ENCODE assay signal across 27 cellular contexts in genomic region chr14:24066490-24067132, GRCh38. TPM values are rescaled to one million over a fixed set of nuclear protein-coding genes. Genes with fewer than 3 reads are reported as not detected.
DNase-seq lines count a peak whose midpoint lies in the region; ATAC-seq and TF ChIP-seq lines count a peak whose summit lies in the region.
"Had no signal": no experiment of that assay in that cellular context is flagged by ENCODE, and none has a peak within 500 bp of the region (broad histone marks: within the 10 kb centered on the region; RNA-seq: fewer than 3 reads in every experiment).

No MANE protein-coding gene starts in this region.

- H3K36me3 Mint-ChIP-seq in activated CD4-positive, alpha-beta memory T cell treated with anti-CD3 and anti-CD28 coated beads for 36 hours, result no peaks in the 10 kb centered on the region
- H3K36me3 Mint-ChIP-seq: CD8-positive, alpha-beta memory T cell had no signal

- no peaks in the 10 kb centered on the region for H3K27me3 ChIP-seq in RWPE2 (ENCODE audit: insufficient read depth, poor library complexity, severe bottlenecking)
- H3K27me3 ChIP-seq: Peyer's patch had no signal

- intact Hi-C loops in posterior vena cava (cut with DNase I), result no loop called here
- intact Hi-C loops in activated CD4-positive, alpha-beta memory T cell treated with anti-CD3 and anti-CD28 coated beads for 36 hours (cut with micrococcal nuclease), result no loop called here

- ATAC-seq in RWPE2 (ENCODE audit: low read depth) (no peak), left lobe of liver (peak; percentile 0), HG03196 (IDR thresholded peaks at IDR 0.05; ENCODE audit: unreplicated experiment) (no peak), HG03039 (IDR thresholded peaks at IDR 0.05; ENCODE audit: unreplicated experiment) (no peak), GM18870 (IDR thresholded peaks at IDR 0.05; ENCODE audit: unreplicated experiment) (no peak)

- H3K27ac Mint-ChIP-seq in activated CD4-positive, alpha-beta memory T cell treated with anti-CD3 and anti-CD28 coated beads for 36 hours, result no peak overlapping the region
- H3K27ac Mint-ChIP-seq: CD8-positive, alpha-beta memory T cell; H9; HFFc6 had no signal

- no peak for TF ChIP-seq CTCF in RWPE2 (IDR thresholded peaks at IDR 0.05; ENCODE audit: poor library complexity, severe bottlenecking)

- CTCF ChIA-PET in activated CD4-positive, alpha-beta memory T cell treated with anti-CD3 and anti-CD28 coated beads for 36 hours (lab: Charles Lee), result interaction anchor here (1.0 to 1.9 kb wide), 3 partner anchors 9 to 42 kb away, joined by 3 to 8 read pairs (median 5); no protein-coding TSS in a partner anchor

- H3K4me3 ChIP-seq in RWPE2 (ENCODE audit: severe bottlenecking), result no peak overlapping the region
- H3K4me3 ChIP-seq: Peyer's patch, SJSA1 had no signal

- no peak overlapping the region for H3K4me3 Mint-ChIP-seq in activated CD4-positive, alpha-beta memory T cell treated with anti-CD3 and anti-CD28 coated beads for 36 hours
- H3K4me3 Mint-ChIP-seq: CD8-positive, alpha-beta memory T cell; H9; HFFc6 had no signal

- no peaks in the 10 kb centered on the region for H3K9me3 ChIP-seq in RWPE2 (ENCODE audit: severe bottlenecking)
- H3K9me3 ChIP-seq: Peyer's patch, SJSA1 had no signal

- DNase-seq in COLO668 (lab: John Stamatoyannopoulos, UW; ENCODE audit: unreplicated experiment) (peak; percentile 21), RWPE2 (ENCODE audit: low spot score) (peak; percentile 42), left lobe of liver (ENCODE audit: low spot score) (no peak), posterior vena cava (ENCODE audit: low spot score) (peak; percentile 51)
- no peak for DNase-seq in activated CD4-positive, alpha-beta memory T cell treated with anti-CD3 and anti-CD28 coated beads for 36 hours
- DNase-seq: AML-193; C1 segment of cervical spinal cord; CD8-positive, alpha-beta memory T cell; DMS79 treated with DMSO at 0.1 percent for 48 hours; H9; HFFc6; MV-4-11; NCI-H1105 treated with DMSO at 0.1 percent for 48 hours; NCI-H1694; NCI-H2081; NCI-H2171; NCI-H345; NCI-H524; NCI-H774; Peyer's patch had no signal

- no peaks in the 10 kb centered on the region for H3K9me3 Mint-ChIP-seq in activated CD4-positive, alpha-beta memory T cell treated with anti-CD3 and anti-CD28 coated beads for 36 hours
- H3K9me3 Mint-ChIP-seq: CD8-positive, alpha-beta memory T cell; H9; HFFc6 had no signal

- POLR2A ChIA-PET in activated CD4-positive, alpha-beta memory T cell treated with anti-CD3 and anti-CD28 coated beads for 36 hours (lab: Charles Lee), result no interaction called here

- no peak overlapping the region for H3K27ac ChIP-seq in RWPE2 (ENCODE audit: poor library complexity, severe bottlenecking)
- H3K27ac ChIP-seq: SJSA1 had no signal

- H3K4me1 ChIP-seq in RWPE2 (ENCODE audit: insufficient read depth, poor library complexity, severe bottlenecking), result no peaks in the 10 kb centered on the region
- H3K4me1 ChIP-seq: SJSA1 had no signal

- H3K4me1 Mint-ChIP-seq in activated CD4-positive, alpha-beta memory T cell treated with anti-CD3 and anti-CD28 coated beads for 36 hours (ENCODE audit: low read depth), result peaks cover 8% of the 10 kb centered on the region

- H3K36me3 ChIP-seq in RWPE2 (ENCODE audit: low read depth), result no peaks in the 10 kb centered on the region
- H3K36me3 ChIP-seq: Peyer's patch, SJSA1 had no signal

- H3K27me3 Mint-ChIP-seq in activated CD4-positive, alpha-beta memory T cell treated with anti-CD3 and anti-CD28 coated beads for 36 hours, result peaks cover 3% of the 10 kb centered on the region

RNA-seq across cellular contexts. Expression of gene CPNE6, which starts 4.8 kb away (rescaled TPM):
- total RNA-seq in left lobe of liver (0.40 TPM), posterior vena cava (1 to 10 TPM in 1 of 2 donors, under 1 TPM in 1; 0.32 to 1.3 TPM)
- not detected for total RNA-seq in activated CD4-positive, alpha-beta memory T cell treated with anti-CD3 and anti-CD28 coated beads for 36 hours
- total RNA-seq: A172; CD8-positive, alpha-beta memory T cell; H9; HFFc6; M059J; OCI-LY7; SJSA1 had no signal

RNA-seq across cellular contexts. Expression of gene CARMIL3, which starts 14.8 kb away (rescaled TPM):
- total RNA-seq in left lobe of liver (2.0 TPM), posterior vena cava (under 1 TPM; 0.14 to 0.23 TPM)
- total RNA-seq in activated CD4-positive, alpha-beta memory T cell treated with anti-CD3 and anti-CD28 coated beads for 36 hours, result under 1 TPM; 0.75 to 1.00 TPM
- total RNA-seq: HFFc6, M059J, SJSA1 had no signal

RNA-seq across cellular contexts. Expression of gene PCK2, which starts 27.5 kb away (rescaled TPM):
- total RNA-seq in left lobe of liver (590 TPM), posterior vena cava (10 to 100 TPM; 18.8 to 27.4 TPM)
- 100 to 1,000 TPM; 118 to 125 TPM for total RNA-seq in activated CD4-positive, alpha-beta memory T cell treated with anti-CD3 and anti-CD28 coated beads for 36 hours

RNA-seq across cellular contexts. Expression of gene DCAF11, which starts 48.0 kb away (rescaled TPM):
- 212 TPM for total RNA-seq in left lobe of liver
- 10 to 100 TPM; 32.2 to 37.1 TPM for total RNA-seq in posterior vena cava
- 10 to 100 TPM; 85.6 to 91.8 TPM for total RNA-seq in activated CD4-positive, alpha-beta memory T cell treated with anti-CD3 and anti-CD28 coated beads for 36 hours

RNA-seq across cellular contexts. Expression of gene NRL, which starts 48.1 kb away (rescaled TPM):
- total RNA-seq in left lobe of liver (3.5 TPM), posterior vena cava (1 to 10 TPM; 1.1 to 1.4 TPM)
- total RNA-seq in activated CD4-positive, alpha-beta memory T cell treated with anti-CD3 and anti-CD28 coated beads for 36 hours, result 1 to 10 TPM; 1.2 to 1.9 TPM
- total RNA-seq: A172 had no signal

Comparison
In these comparisons a context has a peak if more than half of its experiments do, and no peak if none do; other contexts are left out.
1. DNase-seq: peak in COLO668 (single experiment), RWPE2 (single experiment) and posterior vena cava (single experiment); none in left lobe of liver (single experiment) and activated CD4-positive, alpha-beta memory T cell treated with anti-CD3 and anti-CD28 coated beads for 36 hours (single experiment).
2. RNA of gene PCK2, which starts 27.5 kb away (total RNA-seq): 590 TPM in left lobe of liver (single experiment) and 118 to 125 TPM in activated CD4-positive, alpha-beta memory T cell treated with anti-CD3 and anti-CD28 coated beads for 36 hours; 18.8 to 27.4 TPM in posterior vena cava; every median in the first group is over 4 times any median in the second.